ENCODE assay signal across 12 cellular contexts in genomic region chr9:129763235-129763917, GRCh38. TPM values are rescaled to one million over a fixed set of nuclear protein-coding genes. Genes with fewer than 3 reads are reported as not detected.
DNase-seq lines count a peak whose midpoint lies in the region; ATAC-seq and TF ChIP-seq lines count a peak whose summit lies in the region.
"Had no signal": no experiment of that assay in that cellular context is flagged by ENCODE, and none has a peak within 500 bp of the region (broad histone marks: within the 10 kb centered on the region; RNA-seq: fewer than 3 reads in every experiment).

No MANE protein-coding gene starts in this region.

- H3K4me3 ChIP-seq in SJSA1, result no peak overlapping the region
- H3K4me3 ChIP-seq in fibroblast of the aortic adventitia (ENCODE audit: low read depth, low read length), result no peak overlapping the region
- H3K4me3 ChIP-seq in psoas muscle, result no peak overlapping the region

- H3K9me3 ChIP-seq in SJSA1 (replicated peaks) (no peaks in the 10 kb centered on the region), psoas muscle (no peaks in the 10 kb centered on the region)

- H3K9me3 Mint-ChIP-seq in naive thymus-derived CD8-positive, alpha-beta T cell, result no peaks in the 10 kb centered on the region

- TF ChIP-seq CTCF in fibroblast of the aortic adventitia (IDR thresholded peaks at IDR 0.05; ENCODE audit: insufficient read depth, low read length) (no peak), psoas muscle (IDR thresholded peaks at IDR 0.05) (no peak)

- peaks cover 0 to 2% (median 0%) of the 10 kb centered on the region in 5 donors for H3K27me3 Mint-ChIP-seq in naive thymus-derived CD8-positive, alpha-beta T cell

- no peaks in the 10 kb centered on the region for H3K36me3 ChIP-seq in SJSA1
- no peaks in the 10 kb centered on the region for H3K36me3 ChIP-seq in psoas muscle (ENCODE audit: insufficient read depth in 1 of 2, low read depth in 1 of 2)

- no peaks in the 10 kb centered on the region for H3K36me3 Mint-ChIP-seq in naive thymus-derived CD8-positive, alpha-beta T cell

- peak; percentile 13 to 59 (median 42) for ATAC-seq in psoas muscle
- no peak for ATAC-seq in HG03175 (IDR thresholded peaks at IDR 0.05; ENCODE audit: unreplicated experiment)
- ATAC-seq in naive thymus-derived CD8-positive, alpha-beta T cell, result no peak
- ATAC-seq in GM21381 (IDR thresholded peaks at IDR 0.05; ENCODE audit: unreplicated experiment), result no peak

- H3K4me1 ChIP-seq in SJSA1 (replicated peaks) (peaks cover 30% of the 10 kb centered on the region), psoas muscle (no peaks in the 10 kb centered on the region)

- peaks cover 0 to under 1% (median 0%) of the 10 kb centered on the region in 4 donors for H3K4me1 Mint-ChIP-seq in naive thymus-derived CD8-positive, alpha-beta T cell

- H3K4me3 Mint-ChIP-seq in naive thymus-derived CD8-positive, alpha-beta T cell, result no peak overlapping the region

- no peak overlapping the region for H3K27ac Mint-ChIP-seq in naive thymus-derived CD8-positive, alpha-beta T cell

- POLR2A ChIA-PET in naive thymus-derived CD8-positive, alpha-beta T cell (lab: Charles Lee), result no interaction called here

- no peaks in the 10 kb centered on the region for H3K27me3 ChIP-seq in SJSA1 (replicated peaks)
- H3K27me3 ChIP-seq in psoas muscle (ENCODE audit: insufficient read depth in 3 of 3, low read length in 2 of 3), result peaks cover 0 to 11% (median 2%) of the 10 kb centered on the region in 3 donors

- peak; percentile 49 for DNase-seq in AG20443 (ENCODE audit: low spot score)
- peak in 1 of 2 experiments; percentile 36 for DNase-seq in SJSA1 (ENCODE audit: low read depth in 1 of 2, low spot score in 2 of 2)
- peak; percentile 96 for DNase-seq in fibroblast of the aortic adventitia (ENCODE audit: low read depth)
- no peak for DNase-seq in psoas muscle
- no peak for DNase-seq in NCI-H524 treated with DMSO at 0.1 percent for 48 hours (lab: John Stamatoyannopoulos, UW)
- no peak for DNase-seq in naive thymus-derived CD8-positive, alpha-beta T cell
- DNase-seq: glutamatergic neuron, NCI-H524 had no signal

- 64 to 69% (median 66%) methylated on average over 6 of the region's 6 CpGs for WGBS in psoas muscle, 3 donors

- H3K27ac ChIP-seq in SJSA1, result peak overlapping the region; percentile 89
- peak overlapping the region; percentile 53 for H3K27ac ChIP-seq in psoas muscle
- H3K27ac ChIP-seq: C4-2B had no signal

- intact Hi-C loops in psoas muscle (cut with DNase I), result no loop called here

RNA-seq across cellular contexts. Expression of gene PTGES, which starts 10.5 kb away (rescaled TPM):
- 2.4 and 5.4 TPM in 2 replicates for total RNA-seq in SJSA1 (2014; rRNA removed; shearing (Covaris generic))
- total RNA-seq in fibroblast of the aortic adventitia (ENCODE audit: low replicate concordance) (6.9 and 30.9 TPM in 2 replicates), psoas muscle (under 1 TPM; 0.32 to 0.67 (median 0.50) TPM)
- polyA plus RNA-seq in psoas muscle, result under 1 TPM; 0.32 to 0.68 (median 0.40) TPM
- total RNA-seq in naive thymus-derived CD8-positive, alpha-beta T cell, result not detected
- polyA plus RNA-seq in naive thymus-derived CD8-positive, alpha-beta T cell, result under 1 TPM in 1 of 3 donors, not detected in 2; 0.16 TPM
- total RNA-seq: myocyte had no signal

RNA-seq across cellular contexts. Expression of gene TOR1B, which starts 39.6 kb away (rescaled TPM):
- total RNA-seq in SJSA1 (2014; rRNA removed; shearing (Covaris generic)), result 24.9 and 38.3 TPM in 2 replicates
- total RNA-seq in fibroblast of the aortic adventitia (ENCODE audit: low replicate concordance), result 24.9 and 36.2 TPM in 2 replicates
- 10 to 100 TPM; 13.5 to 15.9 (median 14.3) TPM for total RNA-seq in psoas muscle
- polyA plus RNA-seq in psoas muscle, result 10 to 100 TPM; 13.0 to 30.1 (median 15.9) TPM
- total RNA-seq in naive thymus-derived CD8-positive, alpha-beta T cell, result 10 to 100 TPM; 27.1 to 27.8 TPM
- polyA plus RNA-seq in naive thymus-derived CD8-positive, alpha-beta T cell, result 10 to 100 TPM; 12.3 to 20.2 (median 13.3) TPM

Comparison
In these comparisons a context has a peak if more than half of its experiments do, and no peak if none do; other contexts are left out.
1. DNase-seq: peak in AG20443 (single experiment) and fibroblast of the aortic adventitia (single experiment); none in psoas muscle (0 of 2), NCI-H524 treated with DMSO at 0.1 percent for 48 hours (single experiment) and naive thymus-derived CD8-positive, alpha-beta T cell (0 of 10).
2. ATAC-seq: peak in psoas muscle (4 of 4); none in HG03175 (single experiment), naive thymus-derived CD8-positive, alpha-beta T cell (0 of 2) and GM21381 (single experiment).